ENCODE assay signal across 14 cellular contexts in genomic region chr17:78408476-78409020, GRCh38. TPM values are rescaled to one million over a fixed set of nuclear protein-coding genes. Genes with fewer than 3 reads are reported as not detected.
DNase-seq lines count a peak whose midpoint lies in the region; ATAC-seq and TF ChIP-seq lines count a peak whose summit lies in the region.
"Had no signal": no experiment of that assay in that cellular context is flagged by ENCODE, and none has a peak within 500 bp of the region (broad histone marks: within the 10 kb centered on the region; RNA-seq: fewer than 3 reads in every experiment).

No MANE protein-coding gene starts in this region.

- intact Hi-C loops in CD4-positive, alpha-beta memory T cell (cut with micrococcal nuclease) = no loop called here
- intact Hi-C loops in HCT116 (cut with micrococcal nuclease) = no loop called here

- POLR2A ChIA-PET in CD4-positive, alpha-beta memory T cell (lab: Charles Lee; ENCODE audit: partially characterized antibody) = no interaction called here
- POLR2A ChIA-PET in HCT116 (lab: Charles Lee) = no interaction called here

- H3K36me3 ChIP-seq in CD4-positive, alpha-beta memory T cell (ENCODE audit: insufficient read depth, low read length) = peaks cover 17% of the 10 kb centered on the region
- peaks cover 16 to 38% of the 10 kb centered on the region in 2 experiments; a peak in 3 of 4 replicates for H3K36me3 ChIP-seq in HCT116 (ENCODE audit: control insufficient read depth in 1 of 2, insufficient read depth in 2 of 2, low read length in 2 of 2)

- H3K27ac Mint-ChIP-seq in CD4-positive, alpha-beta memory T cell = peak overlapping the region; percentile 45 to 87 (median 68)
- peak overlapping the region in 3 of 5 experiments; percentile 55 to 72 (median 68) for H3K27ac Mint-ChIP-seq in brain
- H3K27ac Mint-ChIP-seq in natural killer cell treated with Interleukin-12 subunit alpha and Interleukin-12 subunit beta and Interleukin-15 and Interleukin-18, amount 100 ng/mL, for 72 hours = peak overlapping the region; percentile 66 to 84

- peaks cover 11 to 44% of the 10 kb centered on the region in 2 donors for H3K36me3 Mint-ChIP-seq in CD4-positive, alpha-beta memory T cell
- H3K36me3 Mint-ChIP-seq in brain = peaks cover 22% of the 10 kb centered on the region
- H3K36me3 Mint-ChIP-seq in natural killer cell treated with Interleukin-12 subunit alpha and Interleukin-12 subunit beta and Interleukin-15 and Interleukin-18, amount 100 ng/mL, for 72 hours = peaks cover 2% of the 10 kb centered on the region

- RAD21 ChIA-PET in HCT116 (lab: Charles Lee; ENCODE audit: low non-redundant PET in 1 of 2, low total read pairs in 2 of 2, uncharacterized antibody in 2 of 2, unreplicated experiment in 2 of 2) = no interaction called here

- CTCF ChIA-PET in CD4-positive, alpha-beta memory T cell (lab: Charles Lee; ENCODE audit: partially characterized antibody) = interaction anchor here (0.8 kb wide), 1 partner anchor 27 kb away, joined by 3 read pairs; no protein-coding TSS in a partner anchor
- CTCF ChIA-PET in HCT116 (lab: Charles Lee) = no interaction called here

- no peak overlapping the region for H2AFZ ChIP-seq in HCT116 (ENCODE audit: low read depth, low read length, poor library complexity, severe bottlenecking)

- H3K27ac ChIP-seq in CD4-positive, alpha-beta memory T cell (ENCODE audit: low read depth, low read length) = no peak overlapping the region
- H3K27ac ChIP-seq in HCT116 (ENCODE audit: low read depth, low read length) = peak overlapping the region; percentile 28

- no peaks in the 10 kb centered on the region for H3K27me3 Mint-ChIP-seq in CD4-positive, alpha-beta memory T cell
- H3K27me3 Mint-ChIP-seq in brain = peaks cover 4% of the 10 kb centered on the region
- no peaks in the 10 kb centered on the region for H3K27me3 Mint-ChIP-seq in natural killer cell treated with Interleukin-12 subunit alpha and Interleukin-12 subunit beta and Interleukin-15 and Interleukin-18, amount 100 ng/mL, for 72 hours

- ATAC-seq in HCT116 (0 out of 2 replicates have a peak, but pooled peaks have one; percentile 9), HG02840 (IDR thresholded peaks at IDR 0.05; ENCODE audit: low FRiP score, unreplicated experiment) (no peak), GM21786 (IDR thresholded peaks at IDR 0.05; ENCODE audit: unreplicated experiment) (no peak)
- no peak for ATAC-seq in natural killer cell treated with Interleukin-12 subunit alpha and Interleukin-12 subunit beta and Interleukin-15 and Interleukin-18, amount 100 ng/mL, for 72 hours
- ATAC-seq: SK-N-SH treated with all-trans-retinoic acid at 6 μM for 48 hours had no signal

- no peaks in the 10 kb centered on the region for H3K9me2 ChIP-seq in HCT116 (ENCODE audit: insufficient read depth)

- H3K4me2 ChIP-seq in HCT116 (ENCODE audit: low read length) = peak overlapping the region; percentile 35

- TF ChIP-seq RAD21 in HCT116 (IDR thresholded peaks at IDR 0.05; ENCODE audit: low read depth) = no peak

- no TSS peak for BruUV-seq in HCT116 (replicated peaks; lab: Mats Ljungman, UMichigan)

- peaks cover 5% of the 10 kb centered on the region; the same call in 1 of the 2 replicates for H4K20me1 ChIP-seq in HCT116 (ENCODE audit: insufficient read depth)

- no peak overlapping the region for H3K4me3 ChIP-seq in CD4-positive, alpha-beta memory T cell (ENCODE audit: low read length in 2 of 2)
- no peak overlapping the region for H3K4me3 ChIP-seq in HCT116 (replicated peaks in 1 of 2; ENCODE audit: low read depth in 1 of 2, low read length in 2 of 2)
- H3K4me3 ChIP-seq: HAP-1, left lung had no signal

- H3K27me3 ChIP-seq in CD4-positive, alpha-beta memory T cell (ENCODE audit: insufficient read depth, low read length) = no peaks in the 10 kb centered on the region
- no peaks in the 10 kb centered on the region for H3K27me3 ChIP-seq in HCT116 (ENCODE audit: insufficient read depth, low read length)
- H3K27me3 ChIP-seq: left lung had no signal

- H3K9me3 ChIP-seq in CD4-positive, alpha-beta memory T cell (ENCODE audit: control insufficient read depth in 1 of 2, low read length in 2 of 2) = no peaks in the 10 kb centered on the region
- H3K9me3 ChIP-seq in HCT116 (ENCODE audit: control insufficient read depth in 1 of 2, insufficient read depth in 1 of 2, low read depth in 1 of 2, low read length in 2 of 2) = no peaks in the 10 kb centered on the region
- H3K9me3 ChIP-seq: HAP-1, left lung had no signal

- peaks cover 67% of the 10 kb centered on the region for H3K79me2 ChIP-seq in HCT116 (ENCODE audit: insufficient read depth, low read length)

- peak overlapping the region in 2 of 8 donors; percentile 10 to 46 for H3K4me3 Mint-ChIP-seq in CD4-positive, alpha-beta memory T cell
- H3K4me3 Mint-ChIP-seq in brain = no peak overlapping the region
- H3K4me3 Mint-ChIP-seq in natural killer cell treated with Interleukin-12 subunit alpha and Interleukin-12 subunit beta and Interleukin-15 and Interleukin-18, amount 100 ng/mL, for 72 hours = no peak overlapping the region

- no peak overlapping the region for H3K9ac ChIP-seq in HCT116 (ENCODE audit: low read length)

- H3K4me1 ChIP-seq in CD4-positive, alpha-beta memory T cell (ENCODE audit: insufficient read depth, low read length) = peaks cover 49% of the 10 kb centered on the region
- H3K4me1 ChIP-seq in HCT116 (ENCODE audit: control insufficient read depth in 1 of 2, insufficient read depth in 2 of 2, low read length in 2 of 2) = peaks cover 13 to 22% of the 10 kb centered on the region in 2 experiments
- H3K4me1 ChIP-seq: HAP-1 had no signal

- TF ChIP-seq CTCF in HCT116 (IDR thresholded peaks at IDR 0.05 in 2 of 3, conservative IDR thresholded peaks at IDR 0.05 in 1 of 3; ENCODE audit: borderline replicate concordance in 1 of 3, insufficient read depth in 1 of 3, low read depth in 2 of 3, low read length in 2 of 3) = no peak
- no peak for TF ChIP-seq CTCF in brain (conservative IDR thresholded peaks at IDR 0.05)

- peaks cover 26 to 63% (median 50%) of the 10 kb centered on the region in 4 donors for H3K4me1 Mint-ChIP-seq in CD4-positive, alpha-beta memory T cell
- H3K4me1 Mint-ChIP-seq in brain = peaks cover 35% of the 10 kb centered on the region
- peaks cover 46 to 61% of the 10 kb centered on the region in 2 donors for H3K4me1 Mint-ChIP-seq in natural killer cell treated with Interleukin-12 subunit alpha and Interleukin-12 subunit beta and Interleukin-15 and Interleukin-18, amount 100 ng/mL, for 72 hours (ENCODE audit: low read depth in 2 of 2)

- DNase-seq in CD4-positive, alpha-beta memory T cell = no peak
- DNase-seq in HCT116 (ENCODE audit: low read depth, low spot score) = no peak
- no peak for DNase-seq in natural killer cell treated with Interleukin-12 subunit alpha and Interleukin-12 subunit beta and Interleukin-15 and Interleukin-18, amount 100 ng/mL, for 72 hours (ENCODE audit: low spot score)
- DNase-seq in hypothalamus (lab: John Stamatoyannopoulos, UW) = no peak
- no peak for DNase-seq in HCEC 1CT
- DNase-seq: activated CD4-positive, alpha-beta T cell treated with anti-CD3 and anti-CD28 coated beads, Interleukin-2, amount 50 U/mL, for 1 hour; NCI-H1694 treated with DMSO at 0.1 percent for 48 hours; stimulated activated CD4-positive, alpha-beta T cell treated with anti-CD3 and anti-CD28 coated beads, Interleukin-2, amount 100 ng/mL, for 48 hours had no signal

- no peaks in the 10 kb centered on the region for H3K9me3 Mint-ChIP-seq in CD4-positive, alpha-beta memory T cell
- H3K9me3 Mint-ChIP-seq in brain = no peaks in the 10 kb centered on the region
- H3K9me3 Mint-ChIP-seq in natural killer cell treated with Interleukin-12 subunit alpha and Interleukin-12 subunit beta and Interleukin-15 and Interleukin-18, amount 100 ng/mL, for 72 hours = no peaks in the 10 kb centered on the region

- no peak for TF ChIP-seq POLR2A in HCT116 (IDR thresholded peaks at IDR 0.05; ENCODE audit: borderline replicate concordance, extremely low read depth, insufficient read depth, insufficient read length)

TF ChIP-seq in HCT116, 20 proteins besides CTCF, POLR2A, EP300 and RAD21 (continues in another document):
- TF ChIP-seq SRF (IDR thresholded peaks at IDR 0.05; ENCODE audit: low read depth) (no peak), ELF1 (IDR thresholded peaks at IDR 0.05; ENCODE audit: borderline replicate concordance, low read depth) (no peak)

RNA-seq across cellular contexts. Expression of gene PGS1, which starts 30.1 kb away (rescaled TPM):
- total RNA-seq in CD4-positive, alpha-beta memory T cell = 10 to 100 TPM; 84.4 to 84.8 TPM
- 10 to 100 TPM; 33.9 to 36.6 TPM for polyA plus RNA-seq in CD4-positive, alpha-beta memory T cell
- total RNA-seq in HCT116 (2021; ENCODE audit: unreplicated experiment) = 44.4 TPM
- polyA plus RNA-seq in HCT116 (2012) = 27.4 and 29.1 TPM in 2 replicates
- 33.6 TPM for polyA plus RNA-seq in brain (ENCODE audit: insufficient read depth, low read depth, low replicate concordance)
- total RNA-seq in natural killer cell treated with Interleukin-12 subunit alpha and Interleukin-12 subunit beta and Interleukin-15 and Interleukin-18, amount 100 ng/mL, for 72 hours = 100 to 1,000 TPM in 1 of 2 donors, 10 to 100 TPM in 1; 83.0 to 139 TPM

RNA-seq across cellular contexts. Expression of gene SOCS3, which starts 48.7 kb away (rescaled TPM):
- 1 to 10 TPM; 7.5 to 8.4 TPM for total RNA-seq in CD4-positive, alpha-beta memory T cell
- 100 to 1,000 TPM in 1 of 2 donors, 10 to 100 TPM in 1; 60.8 to 220 TPM for polyA plus RNA-seq in CD4-positive, alpha-beta memory T cell
- 26.7 TPM for total RNA-seq in HCT116 (2021; ENCODE audit: unreplicated experiment)
- polyA plus RNA-seq in HCT116 (2012) = 23.7 and 28.3 TPM in 2 replicates
- polyA plus RNA-seq in brain (ENCODE audit: insufficient read depth, low read depth, low replicate concordance) = 11.3 TPM
- 100 to 1,000 TPM; 110 to 156 TPM for total RNA-seq in natural killer cell treated with Interleukin-12 subunit alpha and Interleukin-12 subunit beta and Interleukin-15 and Interleukin-18, amount 100 ng/mL, for 72 hours
